25 cellular contexts compared by ENCODE assay signal in the genomic region with DNA sequence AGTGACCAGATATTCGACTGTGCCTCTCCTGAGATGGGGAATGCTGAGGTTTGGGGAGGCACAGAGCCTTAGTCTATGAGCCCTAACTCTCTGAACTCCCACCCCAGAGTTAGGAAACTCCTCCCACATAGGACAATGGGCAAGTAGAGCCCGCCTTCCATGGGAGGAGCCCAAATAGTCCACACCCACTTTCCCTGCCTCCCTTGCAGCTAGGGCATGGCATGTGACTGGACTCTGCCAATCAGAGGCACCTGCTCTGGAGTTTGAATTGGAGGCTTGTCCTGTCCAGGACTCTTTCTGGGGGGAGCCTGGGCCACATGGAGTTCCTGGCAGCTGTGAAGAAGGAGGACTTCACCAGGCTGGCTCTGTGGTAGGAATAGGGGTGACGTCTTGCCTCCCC. TPM values are rescaled to one million over a fixed set of nuclear protein-coding genes. Genes with fewer than 3 reads are reported as not detected.
DNase-seq lines count a peak whose midpoint lies in the region; ATAC-seq and TF ChIP-seq lines count a peak whose summit lies in the region.
"Had no signal": no experiment of that assay in that cellular context is flagged by ENCODE, and none has a peak within 500 bp of the region (broad histone marks: within the 10 kb centered on the region; RNA-seq: fewer than 3 reads in every experiment).

No MANE protein-coding gene starts in this region.

- peaks cover 33% of the 10 kb centered on the region for H3K4me1 Mint-ChIP-seq in activated naive CD4-positive, alpha-beta T cell treated with anti-CD3 and anti-CD28 coated beads, Interleukin-2, amount 10 ng/mL, durations not matched to agents 7 days and 5 days

- no peak for DNase-seq in activated naive CD4-positive, alpha-beta T cell treated with anti-CD3 and anti-CD28 coated beads, Interleukin-2, amount 10 ng/mL, durations not matched to agents 7 days and 5 days
- no peak for DNase-seq in activated naive CD4-positive, alpha-beta T cell treated with Interleukin-2 at 50 U/mL for 16 hours
- DNase-seq in OCI-M1 (lab: John Stamatoyannopoulos, UW), result peak; percentile 36
- DNase-seq in foreskin keratinocyte, result no peak
- DNase-seq in NCI-H526 (lab: John Stamatoyannopoulos, UW), result no peak
- no peak for DNase-seq in NCI-H1436 (lab: John Stamatoyannopoulos, UW)
- DNase-seq: activated naive CD8-positive, alpha-beta T cell treated with anti-CD3 and anti-CD28 coated beads, Interleukin-2, amount 10 ng/mL, durations not matched to agents 7 days and 5 days; body of pancreas; CD8-positive, alpha-beta T cell; DMS79; effector memory CD4-positive, alpha-beta T cell; kidney; lower lobe of right lung; MV-4-11; NCI-H1694 treated with DMSO at 0.1 percent for 48 hours; NCI-H526 treated with DMSO at 0.1 percent for 48 hours; RPMI8226; stimulated activated CD4-positive, alpha-beta T cell treated with anti-CD3 and anti-CD28 coated beads, Interleukin-2, amount 100 ng/mL, for 24 hours; stimulated activated naive CD8-positive, alpha-beta T cell treated with anti-CD3 and anti-CD28 coated beads, Interleukin-15, Interleukin-2, amounts not matched to agents 100 U/mL and 50 U/mL, for 24 hours had no signal

- ATAC-seq in foreskin keratinocyte, result peak; percentile 12
- ATAC-seq: body of pancreas; esophagus mucosa; lower lobe of right lung; stimulated activated naive CD8-positive, alpha-beta T cell treated with anti-CD3 and anti-CD28 coated beads, Interleukin-15, Interleukin-2, amounts not matched to agents 100 U/mL and 50 U/mL, for 24 hours had no signal

- H3K36me3 Mint-ChIP-seq in activated naive CD4-positive, alpha-beta T cell treated with anti-CD3 and anti-CD28 coated beads, Interleukin-2, amount 10 ng/mL, durations not matched to agents 7 days and 5 days, result peaks cover 9% of the 10 kb centered on the region
- H3K36me3 Mint-ChIP-seq: CD8-positive, alpha-beta T cell had no signal

- H3K4me3 ChIP-seq in HEK293 (ENCODE audit: low read depth, low read length), result no peak overlapping the region
- H3K4me3 ChIP-seq: body of pancreas, HAP-1, lower lobe of right lung, SK-N-MC, skin epidermis had no signal

- CTCF ChIA-PET in activated naive CD4-positive, alpha-beta T cell treated with anti-CD3 and anti-CD28 coated beads, Interleukin-2, amount 10 ng/mL, durations not matched to agents 7 days and 5 days (lab: Charles Lee), result interaction anchor here (4.7 kb wide), 1 partner anchor 11 kb away, joined by 19 read pairs; no protein-coding TSS in a partner anchor
- CTCF ChIA-PET in HEK293 (lab: Yijun Ruan, JAX), result interaction anchor here (3.0 kb wide), 1 partner anchor 10 kb away, joined by 10 read pairs; no protein-coding TSS in a partner anchor

- H3K4me1 ChIP-seq in HEK293 (ENCODE audit: control insufficient read depth, insufficient read depth, low read length), result no peaks in the 10 kb centered on the region
- H3K4me1 ChIP-seq in foreskin keratinocyte, result peaks cover 28% of the 10 kb centered on the region
- H3K4me1 ChIP-seq: HAP-1 had no signal

- H3K36me3 ChIP-seq in HEK293 (ENCODE audit: control insufficient read depth in 2 of 2, insufficient read depth in 1 of 2, low read length in 2 of 2), result no peaks in the 10 kb centered on the region
- H3K36me3 ChIP-seq: HAP-1, lower lobe of right lung had no signal

- TF ChIP-seq CTCF in HEK293 (tag by site-specific recombination; IDR thresholded peaks at IDR 0.05) (no peak), foreskin keratinocyte (conservative IDR thresholded peaks at IDR 0.05) (no peak)

- no peaks in the 10 kb centered on the region for H3K9me3 ChIP-seq in HEK293 (ENCODE audit: control insufficient read depth, insufficient read depth, low read depth, low read length)
- H3K9me3 ChIP-seq: body of pancreas, HAP-1 had no signal

- no peaks in the 10 kb centered on the region for H3K27me3 ChIP-seq in foreskin keratinocyte
- H3K27me3 ChIP-seq: body of pancreas had no signal

- H3K27ac Mint-ChIP-seq in activated naive CD4-positive, alpha-beta T cell treated with anti-CD3 and anti-CD28 coated beads, Interleukin-2, amount 10 ng/mL, durations not matched to agents 7 days and 5 days, result peak overlapping the region; percentile 45
- H3K27ac Mint-ChIP-seq: CD8-positive, alpha-beta T cell had no signal

- POLR2A ChIA-PET in HEK293 (lab: Yijun Ruan, JAX), result no interaction called here

- peaks cover 13% of the 10 kb centered on the region for H3K9me3 Mint-ChIP-seq in activated naive CD4-positive, alpha-beta T cell treated with anti-CD3 and anti-CD28 coated beads, Interleukin-2, amount 10 ng/mL, durations not matched to agents 7 days and 5 days
- H3K9me3 Mint-ChIP-seq: CD8-positive, alpha-beta T cell had no signal

- H3K27ac ChIP-seq in HEK293 (ENCODE audit: extremely low read depth, low read depth, low read length) (no peak overlapping the region), foreskin keratinocyte (no peak overlapping the region)
- H3K27ac ChIP-seq: body of pancreas, KMS-11, lower lobe of right lung, SK-N-MC, skin epidermis had no signal

- H3K27me3 Mint-ChIP-seq in activated naive CD4-positive, alpha-beta T cell treated with anti-CD3 and anti-CD28 coated beads, Interleukin-2, amount 10 ng/mL, durations not matched to agents 7 days and 5 days, result peaks cover 43% of the 10 kb centered on the region
- H3K27me3 Mint-ChIP-seq: activated naive CD8-positive, alpha-beta T cell treated with anti-CD3 and anti-CD28 coated beads, Interleukin-2, amount 10 ng/mL, durations not matched to agents 7 days and 5 days had no signal

- no peak overlapping the region for H3K4me3 Mint-ChIP-seq in activated naive CD4-positive, alpha-beta T cell treated with anti-CD3 and anti-CD28 coated beads, Interleukin-2, amount 10 ng/mL, durations not matched to agents 7 days and 5 days
- H3K4me3 Mint-ChIP-seq: activated naive CD8-positive, alpha-beta T cell treated with anti-CD3 and anti-CD28 coated beads, Interleukin-2, amount 10 ng/mL, durations not matched to agents 7 days and 5 days; CD8-positive, alpha-beta T cell had no signal

TF ChIP-seq in HEK293, 187 proteins besides CTCF, POLR2A, EP300 and RAD21 (continues in another document):
- no peak for TF ChIP-seq ZNF341 (tag by site-specific recombination; IDR thresholded peaks at IDR 0.05; ENCODE audit: low read depth)
- no peak for TF ChIP-seq MYNN (tag by site-specific recombination; IDR thresholded peaks at IDR 0.05; ENCODE audit: borderline replicate concordance)
- no peak for TF ChIP-seq ZSCAN30 (tag by site-specific recombination; IDR thresholded peaks at IDR 0.05)
- TF ChIP-seq SP2 (tag by site-specific recombination; IDR thresholded peaks at IDR 0.05), result 0 out of 2 replicates have a peak, but pooled peaks have one; percentile 12
- TF ChIP-seq, protein P1, sequence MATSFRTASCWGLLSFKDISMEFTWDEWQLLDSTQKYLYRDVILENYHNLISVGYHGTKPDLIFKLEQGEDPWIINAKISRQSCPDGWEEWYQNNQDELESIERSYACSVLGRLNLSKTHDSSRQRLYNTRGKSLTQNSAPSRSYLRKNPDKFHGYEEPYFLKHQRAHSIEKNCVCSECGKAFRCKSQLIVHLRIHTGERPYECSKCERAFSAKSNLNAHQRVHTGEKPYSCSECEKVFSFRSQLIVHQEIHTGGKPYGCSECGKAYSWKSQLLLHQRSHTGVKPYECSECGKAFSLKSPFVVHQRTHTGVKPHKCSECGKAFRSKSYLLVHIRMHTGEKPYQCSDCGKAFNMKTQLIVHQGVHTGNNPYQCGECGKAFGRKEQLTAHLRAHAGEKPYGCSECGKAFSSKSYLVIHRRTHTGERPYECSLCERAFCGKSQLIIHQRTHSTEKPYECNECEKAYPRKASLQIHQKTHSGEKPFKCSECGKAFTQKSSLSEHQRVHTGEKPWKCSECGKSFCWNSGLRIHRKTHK (tag by site-specific recombination; IDR thresholded peaks at IDR 0.05), result no peak
- TF ChIP-seq, protein P2, sequence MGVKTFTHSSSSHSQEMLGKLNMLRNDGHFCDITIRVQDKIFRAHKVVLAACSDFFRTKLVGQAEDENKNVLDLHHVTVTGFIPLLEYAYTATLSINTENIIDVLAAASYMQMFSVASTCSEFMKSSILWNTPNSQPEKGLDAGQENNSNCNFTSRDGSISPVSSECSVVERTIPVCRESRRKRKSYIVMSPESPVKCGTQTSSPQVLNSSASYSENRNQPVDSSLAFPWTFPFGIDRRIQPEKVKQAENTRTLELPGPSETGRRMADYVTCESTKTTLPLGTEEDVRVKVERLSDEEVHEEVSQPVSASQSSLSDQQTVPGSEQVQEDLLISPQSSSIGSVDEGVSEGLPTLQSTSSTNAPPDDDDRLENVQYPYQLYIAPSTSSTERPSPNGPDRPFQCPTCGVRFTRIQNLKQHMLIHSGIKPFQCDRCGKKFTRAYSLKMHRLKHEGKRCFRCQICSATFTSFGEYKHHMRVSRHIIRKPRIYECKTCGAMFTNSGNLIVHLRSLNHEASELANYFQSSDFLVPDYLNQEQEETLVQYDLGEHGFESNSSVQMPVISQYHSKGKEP (tag by site-specific recombination; IDR thresholded peaks at IDR 0.05), result no peak

RNA-seq across cellular contexts. Expression of a gene that starts 48.4 kb away (rescaled TPM):
- total RNA-seq in foreskin keratinocyte, result 5.2 and 6.3 TPM in 2 replicates
- 8.8 and 13.1 TPM in 2 replicates for polyA plus RNA-seq in foreskin keratinocyte
